9 cellular contexts compared by ENCODE assay signal in the genomic region with DNA sequence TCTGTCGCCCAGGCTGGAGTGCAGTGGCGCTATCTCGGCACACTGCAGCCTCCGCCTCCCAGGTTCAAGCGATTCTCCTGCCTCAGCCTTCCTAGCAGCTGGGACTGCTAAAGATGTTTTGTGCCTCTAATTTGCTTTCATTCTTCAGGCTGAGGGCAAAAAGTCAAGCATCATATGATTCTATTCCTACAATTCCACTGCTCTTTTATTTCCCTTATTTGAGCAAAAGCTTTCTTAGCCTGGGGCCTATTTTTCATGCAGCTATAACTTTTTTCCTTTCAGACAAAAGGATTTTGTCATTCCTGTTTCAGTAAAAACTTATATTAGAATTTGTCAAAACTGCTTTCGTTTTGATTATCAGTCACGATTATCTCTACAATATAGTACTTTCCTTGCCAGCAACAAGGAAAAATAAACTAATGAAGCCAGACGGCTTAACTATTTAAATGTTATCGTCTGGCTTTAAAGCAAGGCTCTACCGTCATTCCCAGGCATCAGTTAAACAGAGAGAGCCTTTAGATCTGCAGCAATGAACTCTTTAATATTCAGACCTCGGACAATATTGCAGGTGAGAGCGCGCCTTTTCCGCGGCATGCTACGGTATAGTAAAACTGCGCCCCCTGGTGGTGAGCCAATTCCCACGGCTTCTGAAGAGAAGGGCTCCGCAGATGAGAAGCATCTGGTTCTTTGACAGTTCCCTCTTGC. TPM values are rescaled to one million over a fixed set of nuclear protein-coding genes. Genes with fewer than 3 reads are reported as not detected.
DNase-seq lines count a peak whose midpoint lies in the region; ATAC-seq and TF ChIP-seq lines count a peak whose summit lies in the region.
"Had no signal": no experiment of that assay in that cellular context is flagged by ENCODE, and none has a peak within 500 bp of the region (broad histone marks: within the 10 kb centered on the region; RNA-seq: fewer than 3 reads in every experiment).

No MANE protein-coding gene starts in this region.

- no peak overlapping the region for H2AFZ ChIP-seq in Karpas-422 (ENCODE audit: low read length)
- peak overlapping the region; percentile 95 for H2AFZ ChIP-seq in PC-3 (ENCODE audit: low read length)

- H3K9ac ChIP-seq in Karpas-422 (ENCODE audit: low read length) (no peak overlapping the region), PC-3 (ENCODE audit: low read length) (no peak overlapping the region)

- H3K27ac ChIP-seq in Karpas-422 (ENCODE audit: low read length), result no peak overlapping the region
- no peak overlapping the region for H3K27ac ChIP-seq in PC-3 (ENCODE audit: low read length)
- H3K27ac ChIP-seq: epithelial cell of prostate had no signal

- DNase-seq in Calu3, result peak; percentile 85
- peak; percentile 94 for DNase-seq in Karpas-422
- DNase-seq in PC-3, result peak; percentile 90
- DNase-seq in activated T-cell treated with anti-CD3 and anti-CD28 coated beads, Interleukin-2, amount 50 U/mL, for 24 hours, result peak; percentile 89
- peak; percentile 67 for DNase-seq in fibroblast of gingiva (ENCODE audit: low read depth)
- DNase-seq in stimulated activated naive B cell treated with anti-CD40 and anti-IgM and Interleukin-4, amounts not matched to agents 10 μg/mL and 1 μg/mL and 100 μg/mL, for 72 hours, result peak; percentile 67

- H3K9me3 ChIP-seq in Karpas-422 (ENCODE audit: low read length) (no peaks in the 10 kb centered on the region), PC-3 (ENCODE audit: low read length) (no peaks in the 10 kb centered on the region)

- no peaks in the 10 kb centered on the region for H3K9me2 ChIP-seq in Karpas-422 (replicated peaks; ENCODE audit: insufficient read depth, low read length)
- no peaks in the 10 kb centered on the region for H3K9me2 ChIP-seq in PC-3 (replicated peaks; ENCODE audit: low read length)

- ATAC-seq in GM21529 (IDR thresholded peaks at IDR 0.05; ENCODE audit: unreplicated experiment) (peak; percentile 48), PC-3 (peak; percentile 42)
- peak; percentile 44 to 50 for ATAC-seq in stimulated activated naive B cell treated with anti-CD40 and anti-IgM and Interleukin-4, amounts not matched to agents 10 μg/mL and 1 μg/mL and 100 μg/mL, for 72 hours (replicated peaks)

- H3K36me3 ChIP-seq in Karpas-422 (ENCODE audit: insufficient read depth, low read length) (no peaks in the 10 kb centered on the region), PC-3 (ENCODE audit: low read depth, low read length) (no peaks in the 10 kb centered on the region)

- H3F3A ChIP-seq in PC-3 (ENCODE audit: low read length, unreplicated experiment), result no peaks in the 10 kb centered on the region

- no peaks in the 10 kb centered on the region for H3K79me2 ChIP-seq in Karpas-422 (ENCODE audit: low read length)
- H3K79me2 ChIP-seq in PC-3 (ENCODE audit: low read length), result no peaks in the 10 kb centered on the region

- intact Hi-C loops in Calu3 (cut with micrococcal nuclease; ENCODE audit: unreplicated experiment), result loop anchor here (1.0 to 10.0 kb wide), 4 partner anchors 75 to 522 kb away; no protein-coding TSS in a partner anchor
- intact Hi-C loops in PC-3 (cut with micrococcal nuclease), result loop anchor here (1.0 to 2.0 kb wide), 5 partner anchors 52 to 342 kb away; no protein-coding TSS in a partner anchor

- H3K27ac Mint-ChIP-seq in Calu3 (ENCODE audit: unreplicated experiment) (no peak overlapping the region), nephron (peak overlapping the region in 2 of 3 experiments; percentile 5 to 24)
- H3K27ac Mint-ChIP-seq in activated T-cell treated with anti-CD3 and anti-CD28 coated beads, Interleukin-2, amount 50 U/mL, for 24 hours, result no peak overlapping the region
- peak overlapping the region; percentile 88 for H3K27ac Mint-ChIP-seq in stimulated activated naive B cell treated with anti-CD40 and anti-IgM and Interleukin-4, amounts not matched to agents 10 μg/mL and 1 μg/mL and 100 μg/mL, for 72 hours

- peak overlapping the region; percentile 71 for H3K4me3 Mint-ChIP-seq in Calu3 (ENCODE audit: low read depth, unreplicated experiment)
- H3K4me3 Mint-ChIP-seq in activated T-cell treated with anti-CD3 and anti-CD28 coated beads, Interleukin-2, amount 50 U/mL, for 24 hours, result peak overlapping the region; percentile 76
- peak overlapping the region; percentile 82 to 84 (median 83) for H3K4me3 Mint-ChIP-seq in nephron
- peak overlapping the region; percentile 78 to 83 for H3K4me3 Mint-ChIP-seq in stimulated activated naive B cell treated with anti-CD40 and anti-IgM and Interleukin-4, amounts not matched to agents 10 μg/mL and 1 μg/mL and 100 μg/mL, for 72 hours

- no peaks in the 10 kb centered on the region for H3K27me3 ChIP-seq in Karpas-422 (ENCODE audit: low read length)
- H3K27me3 ChIP-seq in PC-3 (ENCODE audit: low read length), result no peaks in the 10 kb centered on the region

- H3K4me1 ChIP-seq in Karpas-422 (ENCODE audit: low read length) (peaks cover 12% of the 10 kb centered on the region), PC-3 (ENCODE audit: insufficient read depth, low read length) (0 out of 2 replicates have a peak, but pooled peaks cover 4% of the 10 kb centered on the region)

- no peaks in the 10 kb centered on the region for H3K27me3 Mint-ChIP-seq in Calu3 (ENCODE audit: unreplicated experiment)
- peaks cover 14% of the 10 kb centered on the region for H3K27me3 Mint-ChIP-seq in activated T-cell treated with anti-CD3 and anti-CD28 coated beads, Interleukin-2, amount 50 U/mL, for 24 hours
- H3K27me3 Mint-ChIP-seq in nephron (ENCODE audit: low read depth), result peaks cover 18% of the 10 kb centered on the region
- peaks cover 6 to 10% of the 10 kb centered on the region in 2 donors for H3K27me3 Mint-ChIP-seq in stimulated activated naive B cell treated with anti-CD40 and anti-IgM and Interleukin-4, amounts not matched to agents 10 μg/mL and 1 μg/mL and 100 μg/mL, for 72 hours

- H3K4me3 ChIP-seq in Karpas-422 (ENCODE audit: low read length), result no peak overlapping the region
- peak overlapping the region; percentile 80 for H3K4me3 ChIP-seq in PC-3 (ENCODE audit: low read length)

- H3K36me3 Mint-ChIP-seq in Calu3 (ENCODE audit: insufficient read depth, unreplicated experiment) (peaks cover 21% of the 10 kb centered on the region), nephron (ENCODE audit: low read depth) (no peaks in the 10 kb centered on the region)
- H3K36me3 Mint-ChIP-seq in activated T-cell treated with anti-CD3 and anti-CD28 coated beads, Interleukin-2, amount 50 U/mL, for 24 hours (ENCODE audit: low read depth), result no peaks in the 10 kb centered on the region
- no peaks in the 10 kb centered on the region for H3K36me3 Mint-ChIP-seq in stimulated activated naive B cell treated with anti-CD40 and anti-IgM and Interleukin-4, amounts not matched to agents 10 μg/mL and 1 μg/mL and 100 μg/mL, for 72 hours

- TF ChIP-seq CTCF in Calu3 (IDR thresholded peaks at IDR 0.05; ENCODE audit: unreplicated experiment), result peak; percentile 63
- TF ChIP-seq CTCF in PC-3 (conservative IDR thresholded peaks at IDR 0.05; ENCODE audit: low read depth, low read length), result peak; percentile 92
- TF ChIP-seq CTCF in nephron (IDR thresholded peaks at IDR 0.05; ENCODE audit: unreplicated experiment in 3 of 3), result peak; percentile 89 to 98 (median 95)

- POLR2A ChIA-PET in PC-3 (lab: Charles Lee; ENCODE audit: unreplicated experiment), result interaction anchor here (0.6 kb wide), 1 partner anchor 72 kb away, joined by 3 read pairs; no protein-coding TSS in a partner anchor

- H3K4me2 ChIP-seq in Karpas-422 (ENCODE audit: low read depth, low read length, poor library complexity, severe bottlenecking) (peak overlapping the region; percentile 34), PC-3 (ENCODE audit: low read length) (peak overlapping the region; percentile 80)

- CTCF ChIA-PET in Calu3 (lab: Charles Lee), result interaction anchor here (5.4 kb wide), 1 partner anchor 96 kb away, joined by 29 read pairs; no protein-coding TSS in a partner anchor
- CTCF ChIA-PET in PC-3 (lab: Charles Lee), result interaction anchor here (3.1 kb wide), 1 partner anchor 96 kb away, joined by 19 read pairs; no protein-coding TSS in a partner anchor

- H3K9me3 Mint-ChIP-seq in Calu3 (ENCODE audit: low read depth, unreplicated experiment), result no peaks in the 10 kb centered on the region
- H3K9me3 Mint-ChIP-seq in activated T-cell treated with anti-CD3 and anti-CD28 coated beads, Interleukin-2, amount 50 U/mL, for 24 hours, result no peaks in the 10 kb centered on the region
- no peaks in the 10 kb centered on the region for H3K9me3 Mint-ChIP-seq in nephron
- no peaks in the 10 kb centered on the region for H3K9me3 Mint-ChIP-seq in stimulated activated naive B cell treated with anti-CD40 and anti-IgM and Interleukin-4, amounts not matched to agents 10 μg/mL and 1 μg/mL and 100 μg/mL, for 72 hours

- H3K4me1 Mint-ChIP-seq in Calu3 (ENCODE audit: low read depth, unreplicated experiment) (peaks cover 19% of the 10 kb centered on the region), nephron (peaks cover 16% of the 10 kb centered on the region)
- H3K4me1 Mint-ChIP-seq in activated T-cell treated with anti-CD3 and anti-CD28 coated beads, Interleukin-2, amount 50 U/mL, for 24 hours (ENCODE audit: low read depth), result peaks cover 62% of the 10 kb centered on the region
- H3K4me1 Mint-ChIP-seq in stimulated activated naive B cell treated with anti-CD40 and anti-IgM and Interleukin-4, amounts not matched to agents 10 μg/mL and 1 μg/mL and 100 μg/mL, for 72 hours, result peaks cover 21 to 29% of the 10 kb centered on the region in 2 donors

- H4K20me1 ChIP-seq in Karpas-422 (ENCODE audit: insufficient read depth, low read depth, low read length), result no peaks in the 10 kb centered on the region
- H4K20me1 ChIP-seq in PC-3 (ENCODE audit: low read length), result no peaks in the 10 kb centered on the region

- no TSS peak for BruUV-seq in Calu3 (replicated peaks; lab: Mats Ljungman, UMichigan)
- no TSS peak for BruUV-seq in PC-3 (replicated peaks; lab: Mats Ljungman, UMichigan)

RNA-seq across cellular contexts. Expression of a gene that starts 1.4 kb away (rescaled TPM):
- 8.4 and 9.4 TPM in 2 replicates for total RNA-seq in Calu3 (2022)
- 0.29 and 0.89 TPM in 2 replicates for total RNA-seq in Karpas-422 (2014; rRNA removed; shearing (Covaris generic); ENCODE audit: low replicate concordance)
- 3.2 and 3.4 TPM in 2 replicates for total RNA-seq in PC-3 (2014; rRNA removed)

Comparison
In these comparisons a context has a peak if more than half of its experiments do, and no peak if none do; other contexts are left out.
1. H3K27ac Mint-ChIP-seq: peak in nephron (2 of 3) and stimulated activated naive B cell treated with anti-CD40 and anti-IgM and Interleukin-4, amounts not matched to agents 10 μg/mL and 1 μg/mL and 100 μg/mL, for 72 hours (single experiment); none in Calu3 (single experiment) and activated T-cell treated with anti-CD3 and anti-CD28 coated beads, Interleukin-2, amount 50 U/mL, for 24 hours (single experiment).
2. Peak in every context shown above with its lines, with median percentiles within 50 percentile points of each other: DNase-seq, H3K4me3 Mint-ChIP-seq, CTCF ChIP-seq and ATAC-seq.